ENCODE assay signal across 21 cellular contexts in the genomic region with DNA sequence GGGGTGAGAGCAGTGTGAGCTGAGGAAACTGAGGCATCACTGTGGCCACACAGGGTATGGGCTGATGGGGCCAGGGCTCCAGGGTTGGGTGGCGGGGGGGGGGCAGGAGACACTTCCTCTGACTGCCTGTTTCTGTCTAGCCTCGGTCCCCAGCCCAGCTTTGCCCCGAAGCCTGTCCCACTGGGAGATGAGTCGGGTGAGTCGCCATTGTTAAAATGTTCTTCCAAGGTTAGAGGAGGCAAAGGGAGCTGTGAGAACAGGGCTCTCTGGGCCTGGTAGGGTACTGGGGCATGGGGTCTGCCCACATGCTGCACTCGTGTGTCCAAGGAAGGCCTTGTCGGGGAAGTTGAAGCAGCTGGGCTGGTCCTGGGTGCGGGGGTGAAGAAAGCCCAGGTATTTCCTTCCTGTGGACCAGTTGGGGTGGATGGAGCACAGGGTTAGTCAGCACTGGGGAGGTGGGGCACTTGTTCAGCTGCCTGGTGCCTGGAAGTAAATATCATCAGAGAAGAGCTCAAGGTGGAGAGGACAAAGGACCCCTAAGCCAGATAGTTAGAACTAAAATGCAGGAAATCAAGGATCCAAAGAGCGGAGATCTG.
"Had no signal": no experiment of that assay in that cellular context is flagged by ENCODE, and none has a peak within 500 bp of the region (broad histone marks: within the 10 kb centered on the region; RNA-seq: fewer than 3 reads in every experiment).

No MANE protein-coding gene starts in this region.

- DNase-seq: activated CD4-positive, CD25-positive, alpha-beta regulatory T cell treated with anti-CD3 and anti-CD28 coated beads, Interleukin-2, amount 50 U/mL, for 72 hours; activated naive CD4-positive, alpha-beta T cell; activated T-cell treated with anti-CD3 and anti-CD28 coated beads, Interleukin-2, amount 50 U/mL, for 1 hour; gastrocnemius medialis; hippocampal formation; stimulated activated CD4-positive, alpha-beta T cell treated with anti-CD3 and anti-CD28 coated beads, Interleukin-12 subunit alpha, Interleukin-12 subunit beta, amount 100 ng/mL, for 4 hours; stimulated activated CD4-positive, alpha-beta T cell treated with anti-CD3 and anti-CD28 coated beads, Interleukin-4, amount 100 ng/mL, for 4 hours; substantia nigra; thyroid gland; upper lobe of right lung; WERI-Rb-1 had no signal

- H3K27ac Mint-ChIP-seq: brain; memory B cell; natural killer cell treated with Interleukin-12 subunit alpha and Interleukin-12 subunit beta and Interleukin-15 and Interleukin-18, amount 100 ng/mL, for 72 hours; stimulated activated naive CD8-positive, alpha-beta T cell treated with anti-CD3 and anti-CD28 coated beads, Interleukin-15, Interleukin-2, amounts not matched to agents 100 ng/mL and 50 ng/mL, for 24 hours had no signal

- H3K9me3 Mint-ChIP-seq: brain; memory B cell; natural killer cell treated with Interleukin-12 subunit alpha and Interleukin-12 subunit beta and Interleukin-15 and Interleukin-18, amount 100 ng/mL, for 72 hours; stimulated activated naive CD8-positive, alpha-beta T cell treated with anti-CD3 and anti-CD28 coated beads, Interleukin-15, Interleukin-2, amounts not matched to agents 100 ng/mL and 50 ng/mL, for 24 hours had no signal

- ATAC-seq: gastrocnemius medialis; left cardiac atrium; natural killer cell treated with Interleukin-12 subunit alpha and Interleukin-12 subunit beta and Interleukin-15 and Interleukin-18, amount 100 ng/mL, for 72 hours; right cardiac atrium; upper lobe of right lung had no signal

- H3K4me3 ChIP-seq: coronary artery, esophagus muscularis mucosa, gastrocnemius medialis, pancreas, thyroid gland, upper lobe of right lung had no signal

- H3K27me3 ChIP-seq: esophagus muscularis mucosa, gastrocnemius medialis, neutrophil, pancreas, thyroid gland, upper lobe of right lung had no signal

- H3K9me3 ChIP-seq: esophagus muscularis mucosa, gastrocnemius medialis, neutrophil, pancreas, thyroid gland, upper lobe of right lung had no signal

- H3K4me1 ChIP-seq: esophagus muscularis mucosa, gastrocnemius medialis, thyroid gland, upper lobe of right lung had no signal

- FAIRE-seq: pancreas had no signal

- H3K36me3 ChIP-seq: WERI-Rb-1 had no signal

- H3K27ac ChIP-seq: coronary artery, esophagus muscularis mucosa, gastrocnemius medialis, neutrophil, pancreas, thyroid gland, upper lobe of right lung, WERI-Rb-1 had no signal
